Comparison of ENCODE assay signal across 11 cellular contexts in the genomic region with DNA sequence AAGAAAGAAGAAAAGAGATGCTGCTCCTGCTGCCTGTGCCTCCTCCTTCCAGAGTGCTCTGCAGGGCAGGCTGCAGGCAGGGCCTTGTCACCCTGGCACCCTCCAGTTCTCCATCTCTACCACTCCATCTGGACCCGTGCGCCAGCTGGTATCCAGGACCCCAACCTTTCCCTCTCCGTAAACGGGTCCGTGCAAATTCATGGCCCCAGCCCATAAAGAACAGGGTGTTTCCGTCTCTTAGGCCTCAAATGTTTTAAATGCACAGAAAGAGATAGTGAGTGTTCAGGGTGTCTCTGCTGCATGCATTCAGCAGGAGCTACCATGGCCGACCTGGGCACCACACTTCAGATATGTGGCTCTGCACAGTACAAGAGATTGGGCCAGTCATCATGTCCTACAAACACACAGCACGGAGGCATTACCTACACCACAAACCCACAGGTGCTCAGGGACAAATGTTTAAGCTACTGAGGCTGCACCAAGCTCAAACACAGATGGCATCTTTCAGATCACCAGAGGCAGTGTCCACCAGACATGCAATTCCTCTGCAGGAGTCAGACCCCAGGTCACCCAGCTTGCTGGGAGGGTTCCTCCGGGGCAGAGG.
"Had no signal": no experiment of that assay in that cellular context is flagged by ENCODE, and none has a peak within 500 bp of the region (broad histone marks: within the 10 kb centered on the region; RNA-seq: fewer than 3 reads in every experiment).

No MANE protein-coding gene starts in this region.

- H3K4me3 ChIP-seq: esophagus muscularis mucosa, SJSA1 had no signal

- DNase-seq: activated CD4-positive, alpha-beta T cell treated with anti-CD3 and anti-CD28 coated beads for 1 hour; activated CD4-positive, alpha-beta T cell treated with anti-CD3 and anti-CD28 coated beads, Interleukin-2, amount 50 U/mL, for 48 hours; activated naive CD4-positive, alpha-beta T cell treated with Interleukin-2 at 50 U/mL for 16 hours; dermis blood vessel endothelial cell; immature natural killer cell; nephron progenitor cell; SW 1271 had no signal

- H3K36me3 ChIP-seq: esophagus muscularis mucosa, SJSA1 had no signal

- H3K27me3 ChIP-seq: esophagus muscularis mucosa, SJSA1 had no signal

- FAIRE-seq: endometrium, urothelium cell line had no signal

- H3K27ac ChIP-seq: esophagus muscularis mucosa, SJSA1 had no signal

- H3K4me1 ChIP-seq: SJSA1 had no signal
